Comparison of ENCODE assay signal across 28 cellular contexts in genomic region chr15:52361975-52362494, GRCh38.
DNase-seq lines count a peak whose midpoint lies in the region; ATAC-seq, FAIRE-seq and TF ChIP-seq lines count a peak whose summit lies in the region.
"Had no signal": no experiment of that assay in that cellular context is flagged by ENCODE, and none has a peak within 500 bp of the region (broad histone marks: within the 10 kb centered on the region; RNA-seq: fewer than 3 reads in every experiment).

No MANE protein-coding gene starts in this region.

- no peak overlapping the region for H2BK120ac ChIP-seq in mesenchymal stem cell (ENCODE audit: low read depth, low read length)

- intact Hi-C loops in activated CD4-positive, alpha-beta T cell treated with anti-CD3 and anti-CD28 coated beads for 36 hours (cut with DNase I, micrococcal nuclease), result no loop called here

- peak overlapping the region; percentile 34 for H3K27ac Mint-ChIP-seq in activated CD4-positive, alpha-beta T cell treated with anti-CD3 and anti-CD28 coated beads for 36 hours
- peak overlapping the region in 3 of 5 experiments; percentile 65 to 85 (median 84) for H3K27ac Mint-ChIP-seq in brain

- H4K91ac ChIP-seq in mesenchymal stem cell (ENCODE audit: low read length), result no peak overlapping the region

- no peaks in the 10 kb centered on the region for H3K4me1 Mint-ChIP-seq in activated CD4-positive, alpha-beta T cell treated with anti-CD3 and anti-CD28 coated beads for 36 hours
- peaks cover 12% of the 10 kb centered on the region for H3K4me1 Mint-ChIP-seq in brain
- H3K4me1 Mint-ChIP-seq: CD4-positive, alpha-beta memory T cell; T-cell had no signal

- no peak overlapping the region for H4K8ac ChIP-seq in mesenchymal stem cell (ENCODE audit: low read length)

- H3K27me3 ChIP-seq in mesenchymal stem cell (ENCODE audit: control insufficient read depth in 1 of 2, insufficient read depth in 1 of 2, low read length in 2 of 2), result no peaks in the 10 kb centered on the region
- H3K27me3 ChIP-seq: brain microvascular endothelial cell, MG63, Peyer's patch, SJSA1, tibial artery had no signal

- no peak for TF ChIP-seq POLR2A in GM12891 (IDR thresholded peaks at IDR 0.05; ENCODE audit: low read depth, low read length)

- no peak overlapping the region for H2AFZ ChIP-seq in mesenchymal stem cell (ENCODE audit: low read depth, low read length)

- no peak for FAIRE-seq in GM12891 (lab: Jason Lieb, UNC)
- FAIRE-seq: endothelial cell of umbilical vein, K562, TTC549 had no signal

- H2BK12ac ChIP-seq in mesenchymal stem cell (ENCODE audit: low read length in 2 of 2), result no peak overlapping the region

- H3K4me2 ChIP-seq in mesenchymal stem cell (ENCODE audit: low read length, poor library complexity, severe bottlenecking), result no peak overlapping the region

- H3K9me3 Mint-ChIP-seq in activated CD4-positive, alpha-beta T cell treated with anti-CD3 and anti-CD28 coated beads for 36 hours (ENCODE audit: low read depth), result no peaks in the 10 kb centered on the region
- no peaks in the 10 kb centered on the region for H3K9me3 Mint-ChIP-seq in brain
- H3K9me3 Mint-ChIP-seq: CD4-positive, alpha-beta memory T cell; T-cell had no signal

- H3K4me3 ChIP-seq in mesenchymal stem cell (ENCODE audit: insufficient read depth in 1 of 2, low read depth in 1 of 2, low read length in 2 of 2), result peak overlapping the region in 1 of 2 experiments; percentile 5
- H3K4me3 ChIP-seq: K562, MG63, Peyer's patch, SJSA1, tibial artery had no signal

- H2AK5ac ChIP-seq in mesenchymal stem cell (ENCODE audit: low read length, severe bottlenecking), result no peak overlapping the region

- H3K4me1 ChIP-seq in mesenchymal stem cell (ENCODE audit: control insufficient read depth, insufficient read depth, low read depth, low read length), result no peaks in the 10 kb centered on the region
- H3K4me1 ChIP-seq: Peyer's patch, SJSA1, tibial artery had no signal

- no peak overlapping the region for H3K14ac ChIP-seq in mesenchymal stem cell (ENCODE audit: low read length in 2 of 2)

- no peaks in the 10 kb centered on the region for H3K9me3 ChIP-seq in mesenchymal stem cell (ENCODE audit: control insufficient read depth, low read length)
- H3K9me3 ChIP-seq: MG63, Peyer's patch, SJSA1, tibial artery had no signal

- H3K27me3 Mint-ChIP-seq in activated CD4-positive, alpha-beta T cell treated with anti-CD3 and anti-CD28 coated beads for 36 hours, result no peaks in the 10 kb centered on the region
- no peaks in the 10 kb centered on the region for H3K27me3 Mint-ChIP-seq in brain
- H3K27me3 Mint-ChIP-seq: CD4-positive, alpha-beta memory T cell; T-cell had no signal

- 93% methylated on average over 2 of the region's 4 CpGs for WGBS in mesenchymal stem cell

- H3K4ac ChIP-seq in mesenchymal stem cell (ENCODE audit: low read depth in 1 of 2, low read length in 2 of 2), result no peak overlapping the region

- H3K36me3 Mint-ChIP-seq in activated CD4-positive, alpha-beta T cell treated with anti-CD3 and anti-CD28 coated beads for 36 hours (ENCODE audit: low read depth), result peaks cover 9% of the 10 kb centered on the region
- peaks cover 61% of the 10 kb centered on the region for H3K36me3 Mint-ChIP-seq in brain

- POLR2A ChIA-PET in activated CD4-positive, alpha-beta T cell treated with anti-CD3 and anti-CD28 coated beads for 36 hours (lab: Charles Lee), result no interaction called here

- ATAC-seq in activated CD4-positive, alpha-beta T cell treated with anti-CD3 and anti-CD28 coated beads for 36 hours, result no peak
- ATAC-seq in HG03135 (IDR thresholded peaks at IDR 0.05; ENCODE audit: unreplicated experiment), result no peak
- ATAC-seq: K562, T-cell had no signal

- H3K36me3 ChIP-seq in mesenchymal stem cell (ENCODE audit: control insufficient read depth in 1 of 2, insufficient read depth in 2 of 2, low read depth in 1 of 2, low read length in 2 of 2), result peaks cover 3 to 68% of the 10 kb centered on the region in 2 experiments
- H3K36me3 ChIP-seq: brain microvascular endothelial cell, MG63 had no signal

- CTCF ChIA-PET in activated CD4-positive, alpha-beta T cell treated with anti-CD3 and anti-CD28 coated beads for 36 hours (lab: Charles Lee), result interaction anchor here (2.6 kb wide), 1 partner anchor 18 kb away, joined by 6 read pairs; no protein-coding TSS in a partner anchor

- no peak overlapping the region for H3K4me3 Mint-ChIP-seq in activated CD4-positive, alpha-beta T cell treated with anti-CD3 and anti-CD28 coated beads for 36 hours
- peak overlapping the region in 1 of 5 experiments; percentile 5 for H3K4me3 Mint-ChIP-seq in brain
- H3K4me3 Mint-ChIP-seq: CD4-positive, alpha-beta memory T cell; T-cell had no signal

- no peak overlapping the region for H2BK5ac ChIP-seq in mesenchymal stem cell (ENCODE audit: low read depth, low read length, poor library complexity, severe bottlenecking)

- H3K18ac ChIP-seq in mesenchymal stem cell (ENCODE audit: low read depth in 1 of 2, low read length in 2 of 2), result no peak overlapping the region

- no peaks in the 10 kb centered on the region for H3K79me1 ChIP-seq in mesenchymal stem cell (replicated peaks; ENCODE audit: low read length, poor library complexity, severe bottlenecking)

- no peak for TF ChIP-seq CTCF in brain (conservative IDR thresholded peaks at IDR 0.05)

- H3K27ac ChIP-seq in mesenchymal stem cell (ENCODE audit: low read length, poor library complexity, severe bottlenecking), result no peak overlapping the region
- H3K27ac ChIP-seq in temporal lobe (ENCODE audit: low read depth, low read length), result peak overlapping the region; percentile 52
- H3K27ac ChIP-seq: 22Rv1, brain microvascular endothelial cell, Peyer's patch, SJSA1, tibial artery had no signal

- H3K23ac ChIP-seq in mesenchymal stem cell (ENCODE audit: low read length in 2 of 2), result no peak overlapping the region

- H2BK15ac ChIP-seq in mesenchymal stem cell (ENCODE audit: low read depth, poor library complexity, severe bottlenecking), result no peak overlapping the region

- DNase-seq in activated CD4-positive, alpha-beta T cell treated with anti-CD3 and anti-CD28 coated beads for 36 hours, result no peak
- no peak for DNase-seq in activated CD4-positive, alpha-beta T cell treated with anti-CD3 and anti-CD28 coated beads, Interleukin-2, amount 50 U/mL, for 1 hour
- DNase-seq in mesenchymal stem cell, result no peak
- DNase-seq in NCI-H2107 (lab: John Stamatoyannopoulos, UW), result no peak
- DNase-seq in GM12891 (ENCODE audit: insufficient read length, low spot score), result no peak
- DNase-seq: activated CD4-positive, alpha-beta T cell treated with anti-CD3 and anti-CD28 coated beads for 1 hour; activated T-cell treated with anti-CD3 and anti-CD28 coated beads, Interleukin-2, amount 50 U/mL, for 1 hour; CD4-positive, alpha-beta memory T cell; DMS 273 treated with DMSO at 0.1 percent for 48 hours; head of caudate nucleus; mesendoderm; MG63; NCI-H1417; NCI-H524; occipital lobe; Peyer's patch; stimulated activated naive CD4-positive, alpha-beta T cell treated with Interleukin-2 at 50 U/mL for 16 hours; T-cell had no signal

- H3K9ac ChIP-seq in mesenchymal stem cell (ENCODE audit: low read length), result peak overlapping the region; percentile 79

TF ChIP-seq in GM12891, 5 proteins besides CTCF, POLR2A, EP300 and RAD21:
- TF ChIP-seq POLR2AphosphoS5 (IDR thresholded peaks at IDR 0.05; ENCODE audit: low read depth, low read length), result no peak
- no peak for TF ChIP-seq SPI1 (IDR thresholded peaks at IDR 0.05; ENCODE audit: low read depth, low read length)
- no peak for TF ChIP-seq TAF1 (IDR thresholded peaks at IDR 0.05; ENCODE audit: low read depth, low read length)
- TF ChIP-seq PAX5 (IDR thresholded peaks at IDR 0.05; ENCODE audit: insufficient read depth, low read length, severe bottlenecking), result no peak
- no peak for TF ChIP-seq POU2F2 (IDR thresholded peaks at IDR 0.05; ENCODE audit: low read depth, low read length)
